9 cellular contexts compared by ENCODE assay signal in genomic region chr1:205458777-205459566, GRCh38. TPM values are rescaled to one million over a fixed set of nuclear protein-coding genes. Genes with fewer than 3 reads are reported as not detected.
DNase-seq lines count a peak whose midpoint lies in the region; ATAC-seq, FAIRE-seq and TF ChIP-seq lines count a peak whose summit lies in the region.
"Had no signal": no experiment of that assay in that cellular context is flagged by ENCODE, and none has a peak within 500 bp of the region (broad histone marks: within the 10 kb centered on the region; RNA-seq: fewer than 3 reads in every experiment).

No MANE protein-coding gene starts in this region.

- H3K4me2 ChIP-seq in keratinocyte (ENCODE audit: control insufficient read depth, extremely low read depth, insufficient read depth, low read depth, low read length), result no peak overlapping the region

- H3K36me3 Mint-ChIP-seq in CD8-positive, alpha-beta T cell, result no peaks in the 10 kb centered on the region
- no peaks in the 10 kb centered on the region for H3K36me3 Mint-ChIP-seq in activated naive CD4-positive, alpha-beta T cell treated with anti-CD3 and anti-CD28 coated beads, Interleukin-2, amount 10 ng/mL, durations not matched to agents 7 days and 5 days

- no peak for TF ChIP-seq EP300 in Ishikawa (IDR thresholded peaks at IDR 0.05; ENCODE audit: borderline replicate concordance)

- FAIRE-seq in keratinocyte (lab: Jason Lieb, UNC), result peak; percentile 90

- no peak; the same call in 1 of the 2 replicates for TF ChIP-seq RAD21 in Ishikawa (IDR thresholded peaks at IDR 0.05; ENCODE audit: low read depth)

- no peaks in the 10 kb centered on the region for H4K20me1 ChIP-seq in keratinocyte (ENCODE audit: control insufficient read depth, extremely low read depth, insufficient read depth, low read length)

- H2AFZ ChIP-seq in keratinocyte (ENCODE audit: control insufficient read depth, low read length), result no peak overlapping the region

- H3K27me3 ChIP-seq in CD8-positive, alpha-beta T cell (ENCODE audit: insufficient read depth, low read length), result peaks cover 31% of the 10 kb centered on the region
- H3K27me3 ChIP-seq in keratinocyte (ENCODE audit: control insufficient read depth, extremely low read depth, insufficient read depth, low read length), result peaks cover 51% of the 10 kb centered on the region

- peaks cover 47% of the 10 kb centered on the region for H3K27me3 Mint-ChIP-seq in CD8-positive, alpha-beta T cell (ENCODE audit: low read depth)
- peaks cover 70% of the 10 kb centered on the region for H3K27me3 Mint-ChIP-seq in activated naive CD4-positive, alpha-beta T cell treated with anti-CD3 and anti-CD28 coated beads, Interleukin-2, amount 10 ng/mL, durations not matched to agents 7 days and 5 days

- dilution Hi-C loops in keratinocyte (cut with MboI; ENCODE audit: extremely low pct_ligation_motif_present, low sequenced_read_pairs), result no loop called here

- POLR2A ChIA-PET in CD8-positive, alpha-beta T cell (lab: Charles Lee), result no interaction called here

- no peak overlapping the region for H3K9ac ChIP-seq in keratinocyte (ENCODE audit: control insufficient read depth, extremely low read depth, insufficient read depth, low read length)

- CTCF ChIA-PET in CD8-positive, alpha-beta T cell (lab: Charles Lee), result interaction anchor here (1.5 kb wide), 1 partner anchor 26 kb away, joined by 6 read pairs; no protein-coding TSS in a partner anchor
- CTCF ChIA-PET in activated naive CD4-positive, alpha-beta T cell treated with anti-CD3 and anti-CD28 coated beads, Interleukin-2, amount 10 ng/mL, durations not matched to agents 7 days and 5 days (lab: Charles Lee), result interaction anchor here (0.9 to 1.7 kb wide), 4 partner anchors 26 to 30 kb away, joined by 5 to 7 read pairs (median 6); no protein-coding TSS in a partner anchor

- no peaks in the 10 kb centered on the region for H3K9me1 ChIP-seq in keratinocyte (ENCODE audit: control insufficient read depth, extremely low read depth, insufficient read depth, low read length)

- H3K4me3 Mint-ChIP-seq in CD8-positive, alpha-beta T cell, result no peak overlapping the region
- H3K4me3 Mint-ChIP-seq in activated naive CD4-positive, alpha-beta T cell treated with anti-CD3 and anti-CD28 coated beads, Interleukin-2, amount 10 ng/mL, durations not matched to agents 7 days and 5 days, result no peak overlapping the region

- H3K4me3 ChIP-seq in CD8-positive, alpha-beta T cell (ENCODE audit: low read depth, low read length), result no peak overlapping the region
- no peak overlapping the region for H3K4me3 ChIP-seq in keratinocyte (ENCODE audit: control insufficient read depth in 2 of 3, extremely low read depth in 1 of 3, insufficient read depth in 2 of 3, low read depth in 1 of 3, low read length in 3 of 3)
- H3K4me3 ChIP-seq: SK-N-MC had no signal

- H3K4me1 ChIP-seq in CD8-positive, alpha-beta T cell (ENCODE audit: insufficient read depth, low read length), result peaks cover 17% of the 10 kb centered on the region
- H3K4me1 ChIP-seq in keratinocyte (ENCODE audit: control insufficient read depth, extremely low read depth, insufficient read depth, low read length), result peaks cover 16% of the 10 kb centered on the region

- intact Hi-C loops in CD8-positive, alpha-beta T cell (cut with DNase I, micrococcal nuclease), result no loop called here

- no peak overlapping the region for H3K27ac Mint-ChIP-seq in CD8-positive, alpha-beta T cell
- H3K27ac Mint-ChIP-seq in activated naive CD4-positive, alpha-beta T cell treated with anti-CD3 and anti-CD28 coated beads, Interleukin-2, amount 10 ng/mL, durations not matched to agents 7 days and 5 days, result no peak overlapping the region

- peaks cover 12% of the 10 kb centered on the region for H3K4me1 Mint-ChIP-seq in CD8-positive, alpha-beta T cell (ENCODE audit: low read depth)
- peaks cover 13% of the 10 kb centered on the region for H3K4me1 Mint-ChIP-seq in activated naive CD4-positive, alpha-beta T cell treated with anti-CD3 and anti-CD28 coated beads, Interleukin-2, amount 10 ng/mL, durations not matched to agents 7 days and 5 days

- ATAC-seq in CD8-positive, alpha-beta T cell, result peak; percentile 73

- H3K36me3 ChIP-seq in CD8-positive, alpha-beta T cell (ENCODE audit: insufficient read depth, low read length), result no peaks in the 10 kb centered on the region
- H3K36me3 ChIP-seq in keratinocyte (ENCODE audit: control insufficient read depth in 2 of 2, extremely low read depth in 1 of 2, insufficient read depth in 2 of 2, low read length in 2 of 2), result no peaks in the 10 kb centered on the region

- peak in 5 of 7 experiments; percentile 9 to 59 (median 34) for DNase-seq in CD8-positive, alpha-beta T cell
- DNase-seq in activated naive CD4-positive, alpha-beta T cell treated with anti-CD3 and anti-CD28 coated beads, Interleukin-2, amount 10 ng/mL, durations not matched to agents 7 days and 5 days, result peak; percentile 74
- DNase-seq in keratinocyte (ENCODE audit: low read depth, low spot score), result no peak
- no peak for DNase-seq in NCI-H2196 (lab: John Stamatoyannopoulos, UW; ENCODE audit: unreplicated experiment)
- DNase-seq in amniotic stem cell (lab: John Stamatoyannopoulos, UW), result no peak
- DNase-seq in T-helper 9 cell, result no peak
- no peak for DNase-seq in DMS79 (lab: John Stamatoyannopoulos, UW)

- no peak for TF ChIP-seq CTCF in CD8-positive, alpha-beta T cell (IDR thresholded peaks at IDR 0.05)
- TF ChIP-seq CTCF in keratinocyte (optimal IDR thresholded peaks at IDR 0.05 in 1 of 3, IDR thresholded peaks at IDR 0.05 in 1 of 3, conservative IDR thresholded peaks at IDR 0.05 in 1 of 3; ENCODE audit: extremely low read depth in 1 of 3, insufficient read depth in 2 of 3, low read length in 3 of 3), result no peak

- H3K9me3 ChIP-seq in CD8-positive, alpha-beta T cell (ENCODE audit: low read length), result no peaks in the 10 kb centered on the region
- H3K9me3 ChIP-seq in keratinocyte (ENCODE audit: control insufficient read depth, low read depth, low read length), result no peaks in the 10 kb centered on the region

- no peaks in the 10 kb centered on the region for H3K9me3 Mint-ChIP-seq in CD8-positive, alpha-beta T cell
- H3K9me3 Mint-ChIP-seq in activated naive CD4-positive, alpha-beta T cell treated with anti-CD3 and anti-CD28 coated beads, Interleukin-2, amount 10 ng/mL, durations not matched to agents 7 days and 5 days, result no peaks in the 10 kb centered on the region

- H3K27ac ChIP-seq in CD8-positive, alpha-beta T cell (ENCODE audit: low read depth, low read length), result no peak overlapping the region
- no peak overlapping the region for H3K27ac ChIP-seq in keratinocyte (ENCODE audit: control insufficient read depth, insufficient read depth, low read length)
- H3K27ac ChIP-seq: SK-N-MC had no signal

- no peaks in the 10 kb centered on the region for H3K79me2 ChIP-seq in keratinocyte (ENCODE audit: control insufficient read depth, insufficient read depth, low read length)

TF ChIP-seq in Ishikawa, 13 proteins besides CTCF, POLR2A, EP300 and RAD21 (continues in another document):
- TF ChIP-seq EGR1 (IDR thresholded peaks at IDR 0.05) (no peak), NFIC (IDR thresholded peaks at IDR 0.05) (0 out of 2 replicates have a peak, but pooled peaks have one; percentile 15), YY1 (IDR thresholded peaks at IDR 0.05; ENCODE audit: low read depth) (peak; percentile 57; the same call in 1 of the 2 replicates), MAX (IDR thresholded peaks at IDR 0.05) (no peak)

RNA-seq across cellular contexts. Expression of gene BLACAT1, which starts 3.1 kb away (rescaled TPM):
- not detected for total RNA-seq in CD8-positive, alpha-beta T cell
- 2.3 to 5.2 TPM (median 4.0 TPM) in 3 replicates for polyA plus RNA-seq in keratinocyte
- 0.62 TPM for polyA plus RNA-seq in keratinocyte (2011; ENCODE audit: low read depth)
- 1.7 and 2.2 TPM in 2 replicates for polyA plus RNA-seq in keratinocyte (2011; cell fraction: cytosol; rRNA removed)
- 14.6 and 16.6 TPM in 2 replicates for polyA plus RNA-seq in keratinocyte (2011; cell fraction: nucleus; rRNA removed)
- polyA plus RNA-seq in keratinocyte (2012; ENCODE audit: low replicate concordance), result 1.3 and 1.8 TPM in 2 replicates
- 3.4 to 9.0 TPM (median 6.4 TPM) in 3 replicates for polyA minus RNA-seq in keratinocyte
- polyA minus RNA-seq in keratinocyte (2011; cell fraction: cytosol; rRNA and poly(A)+ RNA removed), result 1.2 TPM
- 3.9 and 7.1 TPM in 2 replicates for polyA minus RNA-seq in keratinocyte (2011; cell fraction: nucleus; rRNA and poly(A)+ RNA removed)

RNA-seq across cellular contexts. Expression of gene LEMD1, which starts 37.1 kb away (rescaled TPM):
- not detected for total RNA-seq in CD8-positive, alpha-beta T cell
- polyA plus RNA-seq in keratinocyte, result 0.91 to 3.4 TPM (median 1.9 TPM) in 3 replicates
- polyA plus RNA-seq in keratinocyte (2011; ENCODE audit: low read depth), result 53.8 TPM
- 2.7 and 4.3 TPM in 2 replicates for polyA plus RNA-seq in keratinocyte (2011; cell fraction: cytosol; rRNA removed)
- polyA plus RNA-seq in keratinocyte (2011; cell fraction: nucleus; rRNA removed), result 6.5 and 7.2 TPM in 2 replicates
- polyA plus RNA-seq in keratinocyte (2012; ENCODE audit: low replicate concordance), result 1.8 and 60.2 TPM in 2 replicates
- polyA minus RNA-seq in keratinocyte, result 5.7 to 15.9 TPM (median 6.8 TPM) in 3 replicates
- polyA minus RNA-seq in keratinocyte (2011; cell fraction: cytosol; rRNA and poly(A)+ RNA removed), result not detected
- polyA minus RNA-seq in keratinocyte (2011; cell fraction: nucleus; rRNA and poly(A)+ RNA removed), result 3.9 and 5.8 TPM in 2 replicates

RNA-seq across cellular contexts. Expression of gene CDK18, which starts 45.5 kb away (rescaled TPM):
- total RNA-seq in CD8-positive, alpha-beta T cell, result 1 to 10 TPM; 4.0 to 4.3 TPM
- polyA plus RNA-seq in keratinocyte, result 10.9 to 13.1 TPM (median 12.1 TPM) in 3 replicates
- 14.0 TPM for polyA plus RNA-seq in keratinocyte (2011; ENCODE audit: low read depth)
- 10.5 and 18.8 TPM in 2 replicates for polyA plus RNA-seq in keratinocyte (2011; cell fraction: cytosol; rRNA removed)
- 57.8 and 86.8 TPM in 2 replicates for polyA plus RNA-seq in keratinocyte (2011; cell fraction: nucleus; rRNA removed)
- polyA plus RNA-seq in keratinocyte (2012; ENCODE audit: low replicate concordance), result 11.3 and 20.3 TPM in 2 replicates
- polyA minus RNA-seq in keratinocyte, result 19.8 to 32.9 TPM (median 31.3 TPM) in 3 replicates
- polyA minus RNA-seq in keratinocyte (2011; cell fraction: cytosol; rRNA and poly(A)+ RNA removed), result 20.3 TPM
- polyA minus RNA-seq in keratinocyte (2011; cell fraction: nucleus; rRNA and poly(A)+ RNA removed), result 25.1 and 29.8 TPM in 2 replicates

Comparison
In these comparisons a context has a peak if more than half of its experiments do, and no peak if none do; other contexts are left out.
1. DNase-seq: peak in CD8-positive, alpha-beta T cell (5 of 7) and activated naive CD4-positive, alpha-beta T cell treated with anti-CD3 and anti-CD28 coated beads, Interleukin-2, amount 10 ng/mL, durations not matched to agents 7 days and 5 days (single experiment); none in keratinocyte (single experiment), NCI-H2196 (single experiment), amniotic stem cell (single experiment), T-helper 9 cell (single experiment) and DMS79 (single experiment).